Comparison of ENCODE assay signal across 1 cellular context in the genomic region with DNA sequence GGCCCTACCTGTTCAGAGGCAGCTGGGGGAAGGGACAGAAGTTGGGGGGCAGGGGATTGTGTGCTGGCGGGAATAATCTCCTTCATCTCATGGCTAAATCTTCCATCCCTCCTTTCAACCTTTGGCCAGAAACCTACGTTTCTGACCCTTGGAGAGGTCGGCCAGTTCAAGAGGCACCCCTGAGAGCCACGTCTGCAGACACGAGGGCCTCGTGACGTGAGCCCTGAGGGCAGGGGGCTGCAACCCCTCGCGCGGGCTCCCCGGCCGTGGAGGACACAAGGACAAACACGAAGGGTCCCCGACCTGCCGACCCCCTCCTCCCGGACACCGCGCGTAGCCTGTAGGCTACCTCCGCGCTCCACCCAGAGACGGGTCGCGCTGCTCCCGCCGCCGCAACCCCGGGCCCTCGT.
TF ChIP-seq lines count a peak whose summit lies in the region.

No MANE protein-coding gene starts in this region.

TF ChIP-seq in HepG2, 621 proteins besides CTCF, POLR2A, EP300 and RAD21 (continued from another document and continues in another):
- no peak for TF ChIP-seq SCMH1 (CRISPR knock-in tag; IDR thresholded peaks at IDR 0.05; ENCODE audit: borderline replicate concordance)
- TF ChIP-seq ZNF276 (CRISPR knock-in tag; IDR thresholded peaks at IDR 0.05; ENCODE audit: low read depth), result 0 out of 2 replicates have a peak, but pooled peaks have one; percentile 58
- no peak for TF ChIP-seq ZNF264 (CRISPR knock-in tag; IDR thresholded peaks at IDR 0.05)
- TF ChIP-seq CHD2 (IDR thresholded peaks at IDR 0.05; ENCODE audit: low read depth, low read length), result no peak
- no peak for TF ChIP-seq CAMTA2 (CRISPR knock-in tag; IDR thresholded peaks at IDR 0.05; ENCODE audit: borderline replicate concordance)
- peak; percentile 82; the same call in 1 of the 2 replicates for TF ChIP-seq ZNF556 (CRISPR knock-in tag; IDR thresholded peaks at IDR 0.05; ENCODE audit: borderline replicate concordance)
- TF ChIP-seq NKX3-1 (CRISPR knock-in tag; IDR thresholded peaks at IDR 0.05), result no peak
- no peak for TF ChIP-seq ZBTB7A (CRISPR knock-in tag; IDR thresholded peaks at IDR 0.05)
- no peak for TF ChIP-seq ZFP36L2 (CRISPR knock-in tag; IDR thresholded peaks at IDR 0.05)
- no peak for TF ChIP-seq ZC3H13 (CRISPR knock-in tag; IDR thresholded peaks at IDR 0.05)
- TF ChIP-seq ZNF510 (CRISPR knock-in tag; IDR thresholded peaks at IDR 0.05; ENCODE audit: low read depth), result no peak
- TF ChIP-seq MTF1 (CRISPR knock-in tag; IDR thresholded peaks at IDR 0.05), result no peak
- TF ChIP-seq ZNF747 (CRISPR knock-in tag; IDR thresholded peaks at IDR 0.05; ENCODE audit: borderline replicate concordance), result no peak; the same call in 1 of the 2 replicates
- TF ChIP-seq, protein P1, sequence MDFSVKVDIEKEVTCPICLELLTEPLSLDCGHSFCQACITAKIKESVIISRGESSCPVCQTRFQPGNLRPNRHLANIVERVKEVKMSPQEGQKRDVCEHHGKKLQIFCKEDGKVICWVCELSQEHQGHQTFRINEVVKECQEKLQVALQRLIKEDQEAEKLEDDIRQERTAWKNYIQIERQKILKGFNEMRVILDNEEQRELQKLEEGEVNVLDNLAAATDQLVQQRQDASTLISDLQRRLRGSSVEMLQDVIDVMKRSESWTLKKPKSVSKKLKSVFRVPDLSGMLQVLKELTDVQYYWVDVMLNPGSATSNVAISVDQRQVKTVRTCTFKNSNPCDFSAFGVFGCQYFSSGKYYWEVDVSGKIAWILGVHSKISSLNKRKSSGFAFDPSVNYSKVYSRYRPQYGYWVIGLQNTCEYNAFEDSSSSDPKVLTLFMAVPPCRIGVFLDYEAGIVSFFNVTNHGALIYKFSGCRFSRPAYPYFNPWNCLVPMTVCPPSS (IDR thresholded peaks at IDR 0.05), result no peak
- TF ChIP-seq MED13 (CRISPR knock-in tag; IDR thresholded peaks at IDR 0.05), result no peak
- TF ChIP-seq ZNF343 (CRISPR knock-in tag; IDR thresholded peaks at IDR 0.05), result no peak; the same call in 1 of the 2 replicates
- TF ChIP-seq, protein P2, sequence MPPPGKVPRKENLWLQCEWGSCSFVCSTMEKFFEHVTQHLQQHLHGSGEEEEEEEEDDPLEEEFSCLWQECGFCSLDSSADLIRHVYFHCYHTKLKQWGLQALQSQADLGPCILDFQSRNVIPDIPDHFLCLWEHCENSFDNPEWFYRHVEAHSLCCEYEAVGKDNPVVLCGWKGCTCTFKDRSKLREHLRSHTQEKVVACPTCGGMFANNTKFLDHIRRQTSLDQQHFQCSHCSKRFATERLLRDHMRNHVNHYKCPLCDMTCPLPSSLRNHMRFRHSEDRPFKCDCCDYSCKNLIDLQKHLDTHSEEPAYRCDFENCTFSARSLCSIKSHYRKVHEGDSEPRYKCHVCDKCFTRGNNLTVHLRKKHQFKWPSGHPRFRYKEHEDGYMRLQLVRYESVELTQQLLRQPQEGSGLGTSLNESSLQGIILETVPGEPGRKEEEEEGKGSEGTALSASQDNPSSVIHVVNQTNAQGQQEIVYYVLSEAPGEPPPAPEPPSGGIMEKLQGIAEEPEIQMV (CRISPR knock-in tag; IDR thresholded peaks at IDR 0.05; ENCODE audit: low read depth), result no peak
- TF ChIP-seq NAIF1 (CRISPR knock-in tag; IDR thresholded peaks at IDR 0.05; ENCODE audit: borderline replicate concordance), result no peak
- TF ChIP-seq RBM39 (IDR thresholded peaks at IDR 0.05; ENCODE audit: low read depth, low read length, poor library complexity, severe bottlenecking), result peak; percentile 71
- TF ChIP-seq, protein P3, sequence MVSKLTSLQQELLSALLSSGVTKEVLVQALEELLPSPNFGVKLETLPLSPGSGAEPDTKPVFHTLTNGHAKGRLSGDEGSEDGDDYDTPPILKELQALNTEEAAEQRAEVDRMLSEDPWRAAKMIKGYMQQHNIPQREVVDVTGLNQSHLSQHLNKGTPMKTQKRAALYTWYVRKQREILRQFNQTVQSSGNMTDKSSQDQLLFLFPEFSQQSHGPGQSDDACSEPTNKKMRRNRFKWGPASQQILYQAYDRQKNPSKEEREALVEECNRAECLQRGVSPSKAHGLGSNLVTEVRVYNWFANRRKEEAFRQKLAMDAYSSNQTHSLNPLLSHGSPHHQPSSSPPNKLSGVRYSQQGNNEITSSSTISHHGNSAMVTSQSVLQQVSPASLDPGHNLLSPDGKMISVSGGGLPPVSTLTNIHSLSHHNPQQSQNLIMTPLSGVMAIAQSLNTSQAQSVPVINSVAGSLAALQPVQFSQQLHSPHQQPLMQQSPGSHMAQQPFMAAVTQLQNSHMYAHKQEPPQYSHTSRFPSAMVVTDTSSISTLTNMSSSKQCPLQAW (CRISPR knock-in tag; IDR thresholded peaks at IDR 0.05), result 0 out of 2 replicates have a peak, but pooled peaks have one; percentile 35
- no peak for TF ChIP-seq ZNF781 (CRISPR knock-in tag; IDR thresholded peaks at IDR 0.05; ENCODE audit: borderline replicate concordance, not compliant biosample characterization)
- no peak for TF ChIP-seq KAT7 (CRISPR knock-in tag; IDR thresholded peaks at IDR 0.05; ENCODE audit: borderline replicate concordance)
- TF ChIP-seq FOXA1 (IDR thresholded peaks at IDR 0.05), result no peak
- no peak for TF ChIP-seq FOXA1 (CRISPR knock-in tag; IDR thresholded peaks at IDR 0.05)
- TF ChIP-seq ZNF614 (CRISPR knock-in tag; IDR thresholded peaks at IDR 0.05; ENCODE audit: borderline replicate concordance), result no peak
- no peak for TF ChIP-seq ZNF563 (CRISPR knock-in tag; IDR thresholded peaks at IDR 0.05)
- TF ChIP-seq, protein P4, sequence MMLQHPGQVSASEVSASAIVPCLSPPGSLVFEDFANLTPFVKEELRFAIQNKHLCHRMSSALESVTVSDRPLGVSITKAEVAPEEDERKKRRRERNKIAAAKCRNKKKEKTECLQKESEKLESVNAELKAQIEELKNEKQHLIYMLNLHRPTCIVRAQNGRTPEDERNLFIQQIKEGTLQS (CRISPR knock-in tag; IDR thresholded peaks at IDR 0.05), result no peak
- no peak for TF ChIP-seq HBP1 (CRISPR knock-in tag; IDR thresholded peaks at IDR 0.05; ENCODE audit: low read depth)
- no peak for TF ChIP-seq TBL1XR1 (IDR thresholded peaks at IDR 0.05; ENCODE audit: borderline replicate concordance, low read length, partially characterized antibody)
- no peak for TF ChIP-seq FOXC1 (CRISPR knock-in tag; IDR thresholded peaks at IDR 0.05; ENCODE audit: borderline replicate concordance)
- no peak for TF ChIP-seq ZNF468 (CRISPR knock-in tag; IDR thresholded peaks at IDR 0.05)
- no peak for TF ChIP-seq FOXO1 (CRISPR knock-in tag; IDR thresholded peaks at IDR 0.05)
- TF ChIP-seq ZNF441 (CRISPR knock-in tag; IDR thresholded peaks at IDR 0.05; ENCODE audit: borderline replicate concordance), result no peak
- TF ChIP-seq ZNF407 (CRISPR knock-in tag; IDR thresholded peaks at IDR 0.05; ENCODE audit: not compliant biosample characterization), result no peak
- TF ChIP-seq, protein P5, sequence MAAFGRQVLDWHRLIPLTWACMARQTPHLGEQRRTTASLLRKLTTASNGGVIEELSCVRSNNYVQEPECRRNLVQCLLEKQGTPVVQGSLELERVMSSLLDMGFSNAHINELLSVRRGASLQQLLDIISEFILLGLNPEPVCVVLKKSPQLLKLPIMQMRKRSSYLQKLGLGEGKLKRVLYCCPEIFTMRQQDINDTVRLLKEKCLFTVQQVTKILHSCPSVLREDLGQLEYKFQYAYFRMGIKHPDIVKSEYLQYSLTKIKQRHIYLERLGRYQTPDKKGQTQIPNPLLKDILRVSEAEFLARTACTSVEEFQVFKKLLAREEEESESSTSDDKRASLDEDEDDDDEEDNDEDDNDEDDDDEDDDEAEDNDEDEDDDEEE (CRISPR knock-in tag; IDR thresholded peaks at IDR 0.05), result no peak
- no peak for TF ChIP-seq SIX1 (CRISPR knock-in tag; IDR thresholded peaks at IDR 0.05; ENCODE audit: borderline replicate concordance)
- no peak for TF ChIP-seq ZNF251 (CRISPR knock-in tag; IDR thresholded peaks at IDR 0.05)
- no peak for TF ChIP-seq MTF2 (CRISPR knock-in tag; IDR thresholded peaks at IDR 0.05; ENCODE audit: borderline replicate concordance)
- TF ChIP-seq TSC22D2 (CRISPR knock-in tag; IDR thresholded peaks at IDR 0.05; ENCODE audit: borderline replicate concordance), result no peak
- TF ChIP-seq CREB3 (CRISPR knock-in tag; IDR thresholded peaks at IDR 0.05), result no peak
- TF ChIP-seq ZSCAN30 (CRISPR knock-in tag; IDR thresholded peaks at IDR 0.05), result no peak
